Comparison of ENCODE assay signal across 9 cellular contexts in the genomic region with DNA sequence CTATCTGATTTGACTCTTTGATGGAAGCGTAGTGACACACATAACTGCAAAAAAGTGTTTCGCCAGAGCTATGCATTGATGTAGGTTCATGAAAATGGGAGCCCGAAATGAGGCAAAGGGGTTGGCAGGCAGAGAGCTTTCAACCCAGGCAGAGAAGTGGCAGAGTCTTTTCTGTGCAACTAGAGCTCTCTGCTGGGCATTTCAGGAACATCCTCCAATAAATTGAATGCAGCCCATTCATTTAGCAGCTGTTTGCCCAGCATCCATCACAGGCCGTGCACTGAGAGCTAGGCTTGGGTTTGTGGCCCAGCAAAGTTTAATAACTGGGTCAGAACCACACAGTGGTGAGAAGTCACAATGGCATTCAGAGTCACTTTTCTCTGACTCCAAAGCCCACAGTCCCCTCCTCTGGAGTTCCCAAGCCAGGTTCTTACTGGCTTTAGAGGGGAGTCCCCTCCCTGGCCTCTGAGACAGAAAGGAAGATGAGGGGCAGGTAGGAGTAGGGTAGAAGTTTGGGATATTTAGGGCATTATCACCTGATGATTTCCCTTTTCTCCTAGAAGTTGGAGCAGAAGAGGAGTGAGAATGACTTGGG. TPM values are rescaled to one million over a fixed set of nuclear protein-coding genes. Genes with fewer than 3 reads are reported as not detected.
DNase-seq lines count a peak whose midpoint lies in the region; ATAC-seq and TF ChIP-seq lines count a peak whose summit lies in the region.
"Had no signal": no experiment of that assay in that cellular context is flagged by ENCODE, and none has a peak within 500 bp of the region (broad histone marks: within the 10 kb centered on the region; RNA-seq: fewer than 3 reads in every experiment).

No MANE protein-coding gene starts in this region.

- H4K20me1 ChIP-seq in Karpas-422 (ENCODE audit: insufficient read depth, low read depth, low read length), result no peaks in the 10 kb centered on the region

- intact Hi-C loops in Right ventricle myocardium superior (cut with DNase I), result no loop called here

- ATAC-seq in HG03280 (IDR thresholded peaks at IDR 0.05; ENCODE audit: unreplicated experiment) (no peak), Right ventricle myocardium superior (ENCODE audit: poor library complexity) (no peak)

- no peaks in the 10 kb centered on the region for H3K27me3 ChIP-seq in Karpas-422 (ENCODE audit: low read length)

- no peak overlapping the region for H3K4me3 ChIP-seq in Karpas-422 (ENCODE audit: low read length)

- H3K9ac ChIP-seq in Karpas-422 (ENCODE audit: low read length), result no peak overlapping the region

- H3K27me3 Mint-ChIP-seq in endothelial cell (ENCODE audit: unreplicated experiment) (no peaks in the 10 kb centered on the region), osteocyte (ENCODE audit: unreplicated experiment) (peaks cover 24% of the 10 kb centered on the region)

- no peak for TF ChIP-seq CTCF in endothelial cell (IDR thresholded peaks at IDR 0.05; ENCODE audit: unreplicated experiment)
- TF ChIP-seq CTCF in osteocyte (IDR thresholded peaks at IDR 0.05), result peak; percentile 54

- no peak overlapping the region for H3K27ac ChIP-seq in Karpas-422 (ENCODE audit: low read length)

- H3K9me3 Mint-ChIP-seq in endothelial cell (ENCODE audit: unreplicated experiment) (peaks cover 3% of the 10 kb centered on the region), osteocyte (ENCODE audit: unreplicated experiment) (no peaks in the 10 kb centered on the region)
- H3K9me3 Mint-ChIP-seq: CD8-positive, alpha-beta memory T cell had no signal

- DNase-seq in NCI-H2029 (lab: John Stamatoyannopoulos, UW), result peak; percentile 24
- no peak for DNase-seq in NCI-H2029 treated with DMSO at 0.1 percent for 48 hours (lab: John Stamatoyannopoulos, UW)
- peak; percentile 92 for DNase-seq in Karpas-422
- peak; percentile 65 for DNase-seq in RKO (ENCODE audit: low spot score)
- peak; percentile 9 for DNase-seq in endothelial cell (ENCODE audit: low spot score)
- DNase-seq in osteocyte (ENCODE audit: extremely low spot score, unreplicated experiment), result no peak
- DNase-seq in Right ventricle myocardium superior, result no peak

- no peaks in the 10 kb centered on the region for H3K9me3 ChIP-seq in Karpas-422 (ENCODE audit: low read length)

- no peaks in the 10 kb centered on the region for H3K36me3 ChIP-seq in Karpas-422 (ENCODE audit: insufficient read depth, low read length)

- no peak overlapping the region for H3K27ac Mint-ChIP-seq in endothelial cell (ENCODE audit: unreplicated experiment)
- H3K27ac Mint-ChIP-seq in osteocyte (ENCODE audit: unreplicated experiment), result no peak overlapping the region
- H3K27ac Mint-ChIP-seq: CD8-positive, alpha-beta memory T cell had no signal

- H3K4me1 Mint-ChIP-seq in endothelial cell (ENCODE audit: unreplicated experiment) (no peaks in the 10 kb centered on the region), osteocyte (ENCODE audit: unreplicated experiment) (peaks cover 4% of the 10 kb centered on the region)
- H3K4me1 Mint-ChIP-seq: CD8-positive, alpha-beta memory T cell had no signal

- H3K4me3 Mint-ChIP-seq in endothelial cell (ENCODE audit: unreplicated experiment), result no peak overlapping the region
- no peak overlapping the region for H3K4me3 Mint-ChIP-seq in osteocyte (ENCODE audit: unreplicated experiment)
- H3K4me3 Mint-ChIP-seq: CD8-positive, alpha-beta memory T cell had no signal

- no peaks in the 10 kb centered on the region for H3K79me2 ChIP-seq in Karpas-422 (ENCODE audit: low read length)

- no peaks in the 10 kb centered on the region for H3K9me2 ChIP-seq in Karpas-422 (replicated peaks; ENCODE audit: insufficient read depth, low read length)

- no peak overlapping the region for H2AFZ ChIP-seq in Karpas-422 (ENCODE audit: low read length)

- H3K4me2 ChIP-seq in Karpas-422 (ENCODE audit: low read depth, low read length, poor library complexity, severe bottlenecking), result no peak overlapping the region

- H3K36me3 Mint-ChIP-seq in endothelial cell (ENCODE audit: low read depth, unreplicated experiment) (peaks cover 6% of the 10 kb centered on the region), osteocyte (ENCODE audit: unreplicated experiment) (no peaks in the 10 kb centered on the region)
- H3K36me3 Mint-ChIP-seq: CD8-positive, alpha-beta memory T cell had no signal

- peaks cover 2% of the 10 kb centered on the region; the same call in 1 of the 2 replicates for H3K4me1 ChIP-seq in Karpas-422 (ENCODE audit: low read length)

RNA-seq across cellular contexts. Expression of a gene that starts 31.8 kb away (rescaled TPM):
- 68.1 and 91.4 TPM in 2 replicates for total RNA-seq in Karpas-422 (2014; rRNA removed; shearing (Covaris generic); ENCODE audit: low replicate concordance)
- total RNA-seq in endothelial cell (ENCODE audit: unreplicated experiment) (35.6 TPM), osteocyte (48.8 and 57.8 TPM in 2 replicates), Right ventricle myocardium superior (33.9 TPM)

Comparison
In these comparisons a context has a peak if more than half of its experiments do, and no peak if none do; other contexts are left out.
1. DNase-seq: peak in NCI-H2029 (single experiment), Karpas-422 (single experiment), RKO (single experiment) and endothelial cell (single experiment); none in NCI-H2029 treated with DMSO at 0.1 percent for 48 hours (single experiment), osteocyte (single experiment) and Right ventricle myocardium superior (single experiment).